Comparison of ENCODE assay signal across 1 cellular context in genomic region chr3:53473422-53473821, GRCh38.
TF ChIP-seq lines count a peak whose summit lies in the region.

No MANE protein-coding gene starts in this region.

TF ChIP-seq in HepG2, 621 proteins besides CTCF, POLR2A, EP300 and RAD21 (continued from another document and continues in another):
- TF ChIP-seq ZBTB49 (CRISPR knock-in tag; IDR thresholded peaks at IDR 0.05; ENCODE audit: borderline replicate concordance) (no peak), PCBP2 (optimal IDR thresholded peaks at IDR 0.05; ENCODE audit: low read depth, low read length, poor library complexity, severe bottlenecking) (no peak), SATB2 (CRISPR knock-in tag; IDR thresholded peaks at IDR 0.05) (no peak), ATF2 (CRISPR knock-in tag; IDR thresholded peaks at IDR 0.05) (no peak), ZNF24 (IDR thresholded peaks at IDR 0.05) (no peak), NBN (conservative IDR thresholded peaks at IDR 0.05) (no peak), SP140L (CRISPR knock-in tag; IDR thresholded peaks at IDR 0.05; ENCODE audit: borderline replicate concordance) (no peak), ZBTB20 (CRISPR knock-in tag; IDR thresholded peaks at IDR 0.05; ENCODE audit: borderline replicate concordance, low read depth) (no peak; the same call in 1 of the 2 replicates), TFE3 (CRISPR knock-in tag; IDR thresholded peaks at IDR 0.05) (no peak), NR1H2 (CRISPR knock-in tag; IDR thresholded peaks at IDR 0.05; ENCODE audit: borderline replicate concordance, low read depth) (no peak), ZNF891 (CRISPR knock-in tag; IDR thresholded peaks at IDR 0.05) (peak; percentile 53; the same call in 1 of the 2 replicates), IRX3 (CRISPR knock-in tag; IDR thresholded peaks at IDR 0.05; ENCODE audit: borderline replicate concordance, low read depth) (no peak), GLMP (CRISPR knock-in tag; IDR thresholded peaks at IDR 0.05; ENCODE audit: borderline replicate concordance) (no peak), JUND (CRISPR knock-in tag; IDR thresholded peaks at IDR 0.05) (no peak), LCORL (IDR thresholded peaks at IDR 0.05) (no peak), LCORL (CRISPR knock-in tag; IDR thresholded peaks at IDR 0.05) (no peak), ZSCAN20 (CRISPR knock-in tag; IDR thresholded peaks at IDR 0.05; ENCODE audit: borderline replicate concordance) (no peak), GATA4 (IDR thresholded peaks at IDR 0.05; ENCODE audit: borderline replicate concordance, low read depth) (no peak), ZNF558 (CRISPR knock-in tag; IDR thresholded peaks at IDR 0.05; ENCODE audit: borderline replicate concordance) (no peak), PAXIP1 (CRISPR knock-in tag; conservative IDR thresholded peaks at IDR 0.05) (peak; percentile 67), ZNF619 (CRISPR knock-in tag; IDR thresholded peaks at IDR 0.05) (no peak), ZNF3 (CRISPR knock-in tag; IDR thresholded peaks at IDR 0.05) (no peak), KDM5B (CRISPR knock-in tag; IDR thresholded peaks at IDR 0.05; ENCODE audit: borderline replicate concordance) (0 out of 2 replicates have a peak, but pooled peaks have one; percentile 49), SIX1 (CRISPR knock-in tag; IDR thresholded peaks at IDR 0.05; ENCODE audit: borderline replicate concordance) (no peak), MAFF (IDR thresholded peaks at IDR 0.05; ENCODE audit: low read depth, low read length) (no peak), ZMYM4 (CRISPR knock-in tag; IDR thresholded peaks at IDR 0.05) (peak; percentile 87), IRF2 (CRISPR knock-in tag; IDR thresholded peaks at IDR 0.05) (no peak), ZNF432 (CRISPR knock-in tag; IDR thresholded peaks at IDR 0.05; ENCODE audit: borderline replicate concordance) (no peak), MAZ (IDR thresholded peaks at IDR 0.05; ENCODE audit: borderline replicate concordance, low read depth, low read length) (no peak), MAZ (CRISPR knock-in tag; IDR thresholded peaks at IDR 0.05; ENCODE audit: low read depth) (no peak), RBAK (CRISPR knock-in tag; IDR thresholded peaks at IDR 0.05) (no peak), CHCHD3 (CRISPR knock-in tag; IDR thresholded peaks at IDR 0.05) (no peak), RBFOX2 (IDR thresholded peaks at IDR 0.05; ENCODE audit: low read depth, low read length) (no peak), HHEX (CRISPR knock-in tag; IDR thresholded peaks at IDR 0.05) (no peak), ZBTB25 (CRISPR knock-in tag; IDR thresholded peaks at IDR 0.05) (no peak), ZNF777 (CRISPR knock-in tag; IDR thresholded peaks at IDR 0.05) (no peak), ZNF230 (CRISPR knock-in tag; IDR thresholded peaks at IDR 0.05) (no peak), ZBTB46 (CRISPR knock-in tag; IDR thresholded peaks at IDR 0.05; ENCODE audit: borderline replicate concordance) (no peak), GATAD2A (CRISPR knock-in tag; IDR thresholded peaks at IDR 0.05) (peak; percentile 73), TAF1 (CRISPR knock-in tag; IDR thresholded peaks at IDR 0.05) (no peak), DRAP1 (CRISPR knock-in tag; IDR thresholded peaks at IDR 0.05) (peak; percentile 70), THAP8 (CRISPR knock-in tag; IDR thresholded peaks at IDR 0.05; ENCODE audit: borderline replicate concordance) (no peak), STAT6 (CRISPR knock-in tag; IDR thresholded peaks at IDR 0.05; ENCODE audit: borderline replicate concordance) (no peak), FOXC1 (CRISPR knock-in tag; IDR thresholded peaks at IDR 0.05; ENCODE audit: borderline replicate concordance) (no peak), NFE2 (CRISPR knock-in tag; IDR thresholded peaks at IDR 0.05) (no peak), MTA3 (CRISPR knock-in tag; IDR thresholded peaks at IDR 0.05) (no peak), ZNF414 (CRISPR knock-in tag; IDR thresholded peaks at IDR 0.05) (no peak)
